In genomic region chr2:118865106-118865505, GRCh38 we compare ENCODE assay signal across 1 cellular context.
TF ChIP-seq lines count a peak whose summit lies in the region.

No MANE protein-coding gene starts in this region.

TF ChIP-seq in GM23338, 12 proteins besides CTCF, POLR2A, EP300 and RAD21 (continued from another document):
- no peak for TF ChIP-seq REST (IDR thresholded peaks at IDR 0.05; ENCODE audit: unreplicated experiment)
